In genomic region chr3:66483006-66483928, GRCh38 we compare ENCODE assay signal across 10 cellular contexts. TPM values are rescaled to one million over a fixed set of nuclear protein-coding genes. Genes with fewer than 3 reads are reported as not detected.
DNase-seq lines count a peak whose midpoint lies in the region; ATAC-seq and TF ChIP-seq lines count a peak whose summit lies in the region.
"Had no signal": no experiment of that assay in that cellular context is flagged by ENCODE, and none has a peak within 500 bp of the region (broad histone marks: within the 10 kb centered on the region; RNA-seq: fewer than 3 reads in every experiment).

No MANE protein-coding gene starts in this region.

- H3K4me2 ChIP-seq in Loucy (ENCODE audit: low read depth, low read length, poor library complexity, severe bottlenecking) = peak overlapping the region; percentile 75
- H3K4me2 ChIP-seq: A549 had no signal

- peaks cover 99% of the 10 kb centered on the region for H3K79me2 ChIP-seq in Loucy (ENCODE audit: insufficient read depth, low read length)

- peaks cover 91% of the 10 kb centered on the region for H3K4me1 ChIP-seq in Loucy (ENCODE audit: insufficient read depth, low read length, poor library complexity, severe bottlenecking)

- no peaks in the 10 kb centered on the region for H3F3A ChIP-seq in Loucy (ENCODE audit: low read depth)

- no peaks in the 10 kb centered on the region for H3K9me2 ChIP-seq in Loucy (replicated peaks; ENCODE audit: low read depth, low read length)

- no peak overlapping the region for H2AFZ ChIP-seq in Loucy (ENCODE audit: low read length)

- peak overlapping the region; percentile 42 for H3K4me3 ChIP-seq in Loucy (ENCODE audit: low read length, poor library complexity, severe bottlenecking)
- H3K4me3 ChIP-seq: A549 had no signal

- H3K4me3 Mint-ChIP-seq in chondrocyte (ENCODE audit: unreplicated experiment) = peak overlapping the region; percentile 22
- H3K4me3 Mint-ChIP-seq: memory B cell had no signal

- ATAC-seq in HG02970 (IDR thresholded peaks at IDR 0.05; ENCODE audit: low FRiP score, unreplicated experiment) (no peak), HG03457 (IDR thresholded peaks at IDR 0.05; ENCODE audit: unreplicated experiment) (no peak)
- ATAC-seq: A549 had no signal

- 0 out of 2 replicates have a peak, but pooled peaks cover 2% of the 10 kb centered on the region for H3K9me3 ChIP-seq in Loucy (ENCODE audit: insufficient read depth, low read depth, low read length)
- H3K9me3 ChIP-seq: A549 had no signal

- peaks cover 94% of the 10 kb centered on the region for H3K4me1 Mint-ChIP-seq in chondrocyte (ENCODE audit: low read depth)

- no peak for TF ChIP-seq CTCF in Loucy (conservative IDR thresholded peaks at IDR 0.05; ENCODE audit: low read length)
- TF ChIP-seq CTCF in chondrocyte (IDR thresholded peaks at IDR 0.05) = no peak

- peaks cover 5% of the 10 kb centered on the region; the same call in 1 of the 2 replicates for H3K36me3 ChIP-seq in Loucy (ENCODE audit: insufficient read depth, low read length)

- H4K20me1 ChIP-seq in Loucy (ENCODE audit: insufficient read depth, low read length, poor library complexity, severe bottlenecking) = peaks cover 63% of the 10 kb centered on the region

- DNase-seq in NCI-H1694 treated with DMSO at 0.1 percent for 48 hours (lab: John Stamatoyannopoulos, UW) = peak; percentile 19
- DNase-seq in NCI-H1694 (lab: John Stamatoyannopoulos, UW) = no peak
- no peak for DNase-seq in chondrocyte (ENCODE audit: low spot score)
- DNase-seq in mucosa of gallbladder (ENCODE audit: low spot score) = peak; percentile 75
- no peak for DNase-seq in activated CD4-positive, CD25-positive, alpha-beta regulatory T cell treated with anti-CD3 and anti-CD28 coated beads, Interleukin-2, amount 50 U/mL, for 72 hours

- H3K9me3 Mint-ChIP-seq in chondrocyte (ENCODE audit: low read depth) = no peaks in the 10 kb centered on the region

- no peaks in the 10 kb centered on the region for H3K27me3 ChIP-seq in Loucy (ENCODE audit: insufficient read depth, low read length, poor library complexity, severe bottlenecking)

- peak overlapping the region; percentile 95 for H3K27ac Mint-ChIP-seq in chondrocyte (ENCODE audit: unreplicated experiment)
- H3K27ac Mint-ChIP-seq: memory B cell had no signal

- no peaks in the 10 kb centered on the region for H3K36me3 Mint-ChIP-seq in chondrocyte (ENCODE audit: low read depth)

- peak overlapping the region; percentile 50 for H3K9ac ChIP-seq in Loucy (ENCODE audit: low read depth, low read length, poor library complexity, severe bottlenecking)

- H3K27me3 Mint-ChIP-seq in chondrocyte (ENCODE audit: low read depth) = no peaks in the 10 kb centered on the region

RNA-seq across cellular contexts. Expression of gene LRIG1, which starts 17.6 kb away (rescaled TPM):
- total RNA-seq in chondrocyte (66.8 to 111 TPM (median 108 TPM) in 3 replicates), mucosa of gallbladder (64.4 TPM)

Comparison
In these comparisons a context has a peak if more than half of its experiments do, and no peak if none do; other contexts are left out.
1. DNase-seq: peak in NCI-H1694 treated with DMSO at 0.1 percent for 48 hours (single experiment) and mucosa of gallbladder (single experiment); none in NCI-H1694 (single experiment), chondrocyte (single experiment) and activated CD4-positive, CD25-positive, alpha-beta regulatory T cell treated with anti-CD3 and anti-CD28 coated beads, Interleukin-2, amount 50 U/mL, for 72 hours (single experiment).